Comparison of ENCODE assay signal across 19 cellular contexts in genomic region chr9:23524607-23525155, GRCh38.
"Had no signal": no experiment of that assay in that cellular context is flagged by ENCODE, and none has a peak within 500 bp of the region (broad histone marks: within the 10 kb centered on the region; RNA-seq: fewer than 3 reads in every experiment).

No MANE protein-coding gene starts in this region.

- ATAC-seq: natural killer cell; stimulated activated memory B cell treated with anti-CD40 and anti-IgM and Interleukin-4, amounts not matched to agents 10 μg/mL and 1 μg/mL and 100 μg/mL, for 72 hours; stimulated activated naive CD8-positive, alpha-beta T cell treated with anti-CD3 and anti-CD28 coated beads, Interleukin-15, Interleukin-2, amounts not matched to agents 100 U/mL and 50 U/mL, for 24 hours had no signal

- H3K4me1 Mint-ChIP-seq: immature natural killer cell; memory B cell; natural killer cell; stimulated activated memory B cell treated with anti-CD40 and anti-IgM and Interleukin-4, amounts not matched to agents 10 μg/mL and 1 μg/mL and 100 μg/mL, for 72 hours had no signal

- DNase-seq: dorsolateral prefrontal cortex; effector CD4-positive, alpha-beta T cell; hypothalamus; immature natural killer cell; natural killer cell; sigmoid colon; spleen; stimulated activated CD4-positive, alpha-beta T cell treated with anti-CD3 and anti-CD28 coated beads, Interleukin-4, amount 100 ng/mL, for 4 hours; stimulated activated naive CD8-positive, alpha-beta T cell treated with anti-CD3 and anti-CD28 coated beads, Interleukin-15, Interleukin-2, amounts not matched to agents 100 U/mL and 50 U/mL, for 24 hours; substantia nigra; testis; tibial artery had no signal

- H3K36me3 Mint-ChIP-seq: immature natural killer cell; memory B cell; stimulated activated memory B cell treated with anti-CD40 and anti-IgM and Interleukin-4, amounts not matched to agents 10 μg/mL and 1 μg/mL and 100 μg/mL, for 72 hours; type B pancreatic cell had no signal

- H3K4me3 ChIP-seq: dorsolateral prefrontal cortex, lung, prostate gland, right atrium auricular region, sigmoid colon, skin epidermis, spleen, testis, tibial artery had no signal

- H3K36me3 ChIP-seq: prostate gland, right atrium auricular region, sigmoid colon, spleen, tibial artery had no signal

- H3K4me1 ChIP-seq: prostate gland, right atrium auricular region, sigmoid colon, spleen, testis, tibial artery had no signal

- H3K9me3 ChIP-seq: prostate gland, testis, tibial artery had no signal

- H3K4me3 Mint-ChIP-seq: immature natural killer cell; memory B cell; natural killer cell; stimulated activated memory B cell treated with anti-CD40 and anti-IgM and Interleukin-4, amounts not matched to agents 10 μg/mL and 1 μg/mL and 100 μg/mL, for 72 hours; type B pancreatic cell had no signal

- H3K27ac ChIP-seq: dorsolateral prefrontal cortex, prostate gland, right atrium auricular region, sigmoid colon, skin epidermis, spleen, testis, tibial artery had no signal

- H3K27me3 Mint-ChIP-seq: memory B cell; stimulated activated memory B cell treated with anti-CD40 and anti-IgM and Interleukin-4, amounts not matched to agents 10 μg/mL and 1 μg/mL and 100 μg/mL, for 72 hours; type B pancreatic cell had no signal

- H3K27me3 ChIP-seq: right atrium auricular region, sigmoid colon, spleen, testis, tibial artery had no signal

- H3K27ac Mint-ChIP-seq: immature natural killer cell; memory B cell; natural killer cell; stimulated activated memory B cell treated with anti-CD40 and anti-IgM and Interleukin-4, amounts not matched to agents 10 μg/mL and 1 μg/mL and 100 μg/mL, for 72 hours; type B pancreatic cell had no signal
